In the genomic region with DNA sequence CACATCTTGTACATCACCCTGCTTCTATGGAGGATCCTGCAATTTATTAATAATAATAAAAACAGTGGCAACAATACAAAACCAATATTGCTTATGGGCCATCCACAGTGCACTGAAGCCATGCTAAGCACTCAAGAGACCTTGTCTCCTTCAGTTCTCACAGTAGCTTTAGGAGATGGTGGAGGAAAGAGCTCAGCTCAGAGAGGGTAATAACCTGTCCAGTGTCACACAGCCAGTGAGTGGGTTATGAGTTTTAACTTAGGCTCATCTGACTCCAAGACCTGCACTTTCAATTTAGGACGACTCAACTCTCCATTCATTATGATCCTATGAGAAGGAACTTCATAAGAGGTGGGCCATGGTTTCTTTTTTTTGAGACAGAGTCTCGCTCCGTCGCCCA, we compare ENCODE assay signal across 34 cellular contexts.
"Had no signal": no experiment of that assay in that cellular context is flagged by ENCODE, and none has a peak within 500 bp of the region (broad histone marks: within the 10 kb centered on the region; RNA-seq: fewer than 3 reads in every experiment).

No MANE protein-coding gene starts in this region.

- H3K4me1 Mint-ChIP-seq: central memory CD8-positive, alpha-beta T cell had no signal

- H3K9me3 Mint-ChIP-seq: activated B cell treated with CpG ODN at 0.5 μM for 24 hours; activated CD4-positive, alpha-beta memory T cell treated with anti-CD3 and anti-CD28 coated beads for 36 hours; activated CD8-positive, alpha-beta T cell treated with anti-CD3 and anti-CD28 coated beads for 36 hours; activated naive CD8-positive, alpha-beta T cell treated with anti-CD3 and anti-CD28 coated beads for 36 hours; activated T-helper 2 cell treated with anti-CD3 and anti-CD28 coated beads, Interferon-gamma antibody, Interleukin-2, Interleukin-4, amounts not matched to agents 10 μg/mL and 5 μg/mL and 100 μg/mL, durations not matched to agents 14 hours and 24 hours and 36 hours; brain; central memory CD8-positive, alpha-beta T cell; T-helper 2 cell treated with Interferon-gamma antibody and Interleukin-4, amounts not matched to agents 5 μg/mL and 100 μg/mL, for 36 hours had no signal

- DNase-seq: activated B cell treated with CpG ODN at 0.5 μM for 24 hours; activated CD4-positive, alpha-beta memory T cell treated with anti-CD3 and anti-CD28 coated beads for 36 hours; activated CD4-positive, alpha-beta T cell treated with anti-CD3 and anti-CD28 coated beads for 4 hours; activated CD4-positive, alpha-beta T cell treated with anti-CD3 and anti-CD28 coated beads, Interleukin-2, amount 10 ng/mL, durations not matched to agents 24 days and 14 days; activated CD4-positive, alpha-beta T cell treated with anti-CD3 and anti-CD28 coated beads, Interleukin-2, amount 50 U/mL, for 1 hour; activated CD4-positive, alpha-beta T cell treated with anti-CD3 and anti-CD28 coated beads, Interleukin-2, amount 50 U/mL, for 4 hours; activated CD4-positive, CD25-positive, alpha-beta regulatory T cell treated with anti-CD3 and anti-CD28 coated beads, Interleukin-2, amount 50 U/mL, for 72 hours; activated CD8-positive, alpha-beta memory T cell treated with anti-CD3 and anti-CD28 coated beads, Interleukin-2, amount 50 U/mL, for 4 hours; activated CD8-positive, alpha-beta T cell treated with anti-CD3 and anti-CD28 coated beads for 36 hours; activated effector memory CD4-positive, alpha-beta T cell treated with Interleukin-2 at 50 U/mL for 16 hours; activated gamma-delta T cell; activated naive CD4-positive, alpha-beta T cell treated with anti-CD3 and anti-CD28 coated beads, Interleukin-2, amount 50 U/mL, for 16 hours; activated naive CD4-positive, alpha-beta T cell treated with Interleukin-2 at 50 U/mL for 16 hours; activated naive CD8-positive, alpha-beta T cell treated with anti-CD3 and anti-CD28 coated beads for 36 hours; activated T-cell treated with anti-CD3 and anti-CD28 coated beads for 4 hours; activated T-cell treated with anti-CD3 and anti-CD28 coated beads, Interleukin-2, amount 50 U/mL, for 1 hour; activated T-cell treated with anti-CD3 and anti-CD28 coated beads, Interleukin-2, amount 50 U/mL, for 48 hours; adrenal gland; amniotic stem cell; aorta; cerebellar nuclear complex; T-helper 1 cell; T-helper 2 cell; T-helper 9 cell had no signal

- H3K27me3 Mint-ChIP-seq: activated CD4-positive, alpha-beta memory T cell treated with anti-CD3 and anti-CD28 coated beads for 36 hours; activated naive CD8-positive, alpha-beta T cell treated with anti-CD3 and anti-CD28 coated beads for 36 hours; central memory CD8-positive, alpha-beta T cell had no signal

- H3K27ac Mint-ChIP-seq: activated B cell treated with CpG ODN at 0.5 μM for 24 hours; activated CD4-positive, alpha-beta memory T cell treated with anti-CD3 and anti-CD28 coated beads for 36 hours; activated CD4-positive, alpha-beta T cell treated with anti-CD3 and anti-CD28 coated beads, Interleukin-2, amount 10 ng/mL, durations not matched to agents 24 days and 14 days; activated CD8-positive, alpha-beta T cell treated with anti-CD3 and anti-CD28 coated beads for 36 hours; activated naive CD8-positive, alpha-beta T cell treated with anti-CD3 and anti-CD28 coated beads for 36 hours; activated T-helper 2 cell treated with anti-CD3 and anti-CD28 coated beads, Interferon-gamma antibody, Interleukin-2, Interleukin-4, amounts not matched to agents 10 μg/mL and 5 μg/mL and 100 μg/mL, durations not matched to agents 14 hours and 24 hours and 36 hours; T-helper 1 cell treated with Interleukin-12 subunit alpha and Interleukin-12 subunit beta and Interleukin-4 antibody, amounts not matched to agents 30 μg/mL and 1 μg/mL, for 36 hours; T-helper 2 cell treated with Interferon-gamma antibody and Interleukin-4, amounts not matched to agents 5 μg/mL and 100 μg/mL, for 36 hours had no signal

- H3K36me3 Mint-ChIP-seq: activated CD4-positive, alpha-beta memory T cell treated with anti-CD3 and anti-CD28 coated beads for 36 hours; activated naive CD4-positive, alpha-beta T cell treated with anti-CD3 and anti-CD28 coated beads, Interleukin-2, amount 50 U/mL, for 72 hours; activated naive CD8-positive, alpha-beta T cell treated with anti-CD3 and anti-CD28 coated beads for 36 hours; brain had no signal

- H3K27ac ChIP-seq: adrenal gland, cardiac muscle cell, VCaP had no signal

- ATAC-seq: activated CD8-positive, alpha-beta T cell treated with anti-CD3 and anti-CD28 coated beads for 36 hours; activated naive CD4-positive, alpha-beta T cell treated with anti-CD3 and anti-CD28 coated beads, Interleukin-2, amount 50 U/mL, for 72 hours had no signal

- H3K4me3 Mint-ChIP-seq: activated B cell treated with CpG ODN at 0.5 μM for 24 hours; activated CD4-positive, alpha-beta memory T cell treated with anti-CD3 and anti-CD28 coated beads for 36 hours; activated CD4-positive, alpha-beta T cell treated with anti-CD3 and anti-CD28 coated beads, Interleukin-2, amount 10 ng/mL, durations not matched to agents 24 days and 14 days; activated CD8-positive, alpha-beta T cell treated with anti-CD3 and anti-CD28 coated beads for 36 hours; activated naive CD8-positive, alpha-beta T cell treated with anti-CD3 and anti-CD28 coated beads for 36 hours; brain; central memory CD8-positive, alpha-beta T cell; T-helper 1 cell treated with Interleukin-12 subunit alpha and Interleukin-12 subunit beta and Interleukin-4 antibody, amounts not matched to agents 30 μg/mL and 1 μg/mL, for 36 hours; T-helper 2 cell treated with Interferon-gamma antibody and Interleukin-4, amounts not matched to agents 5 μg/mL and 100 μg/mL, for 36 hours had no signal

- H3K4me3 ChIP-seq: adrenal gland, cardiac muscle cell had no signal

- H3K9me3 ChIP-seq: adrenal gland had no signal

- H3K36me3 ChIP-seq: adrenal gland, cardiac muscle cell had no signal

- H3K4me1 ChIP-seq: adrenal gland had no signal

- FAIRE-seq: bronchial epithelial cell, TTC549 had no signal
